In genomic region chr21:39204134-39204533, GRCh38 we compare ENCODE assay signal across 20 cellular contexts. TPM values are rescaled to one million over a fixed set of nuclear protein-coding genes. Genes with fewer than 3 reads are reported as not detected.
DNase-seq lines count a peak whose midpoint lies in the region; ATAC-seq and TF ChIP-seq lines count a peak whose summit lies in the region.
"Had no signal": no experiment of that assay in that cellular context is flagged by ENCODE, and none has a peak within 500 bp of the region (broad histone marks: within the 10 kb centered on the region; RNA-seq: fewer than 3 reads in every experiment).

No MANE protein-coding gene starts in this region.

- no peak overlapping the region for H3K4me3 Mint-ChIP-seq in effector memory CD8-positive, alpha-beta T cell
- H3K4me3 Mint-ChIP-seq: activated CD4-positive, alpha-beta T cell treated with anti-CD3 and anti-CD28 coated beads for 36 hours; stimulated activated naive CD8-positive, alpha-beta T cell treated with anti-CD3 and anti-CD28 coated beads, Interleukin-15, Interleukin-2, amounts not matched to agents 100 ng/mL and 50 ng/mL, for 24 hours had no signal

- H3K4me2 ChIP-seq in HCT116 (ENCODE audit: low read length) (no peak overlapping the region), osteoblast (ENCODE audit: insufficient read depth, low read length) (no peak overlapping the region)
- H3K4me2 ChIP-seq: BLaER1 had no signal

- intact Hi-C loops in HCT116 (cut with micrococcal nuclease) = no loop called here

- no peaks in the 10 kb centered on the region for H3K27me3 Mint-ChIP-seq in effector memory CD8-positive, alpha-beta T cell
- H3K27me3 Mint-ChIP-seq: activated CD4-positive, alpha-beta T cell treated with anti-CD3 and anti-CD28 coated beads for 36 hours; stimulated activated naive CD8-positive, alpha-beta T cell treated with anti-CD3 and anti-CD28 coated beads, Interleukin-15, Interleukin-2, amounts not matched to agents 100 ng/mL and 50 ng/mL, for 24 hours had no signal

- H3K27me3 ChIP-seq in BE2C = no peaks in the 10 kb centered on the region
- no peaks in the 10 kb centered on the region for H3K27me3 ChIP-seq in HCT116 (ENCODE audit: insufficient read depth, low read length)
- H3K27me3 ChIP-seq in osteoblast (ENCODE audit: insufficient read depth, low read length) = no peaks in the 10 kb centered on the region
- H3K27me3 ChIP-seq: BLaER1 had no signal

- peaks cover 72% of the 10 kb centered on the region for H3K36me3 ChIP-seq in BE2C
- peaks cover 38 to 50% of the 10 kb centered on the region in 2 experiments for H3K36me3 ChIP-seq in HCT116 (ENCODE audit: control insufficient read depth in 1 of 2, insufficient read depth in 2 of 2, low read length in 2 of 2)
- H3K36me3 ChIP-seq in osteoblast (ENCODE audit: insufficient read depth, low read length) = peaks cover 55% of the 10 kb centered on the region

- H3K4me1 ChIP-seq in BE2C (no peaks in the 10 kb centered on the region), HCT116 (ENCODE audit: control insufficient read depth in 1 of 2, insufficient read depth in 2 of 2, low read length in 2 of 2) (no peaks in the 10 kb centered on the region), osteoblast (ENCODE audit: insufficient read depth, low read length) (no peaks in the 10 kb centered on the region)
- H3K4me1 ChIP-seq: BLaER1 had no signal

- CTCF ChIA-PET in HCT116 (lab: Charles Lee) = no interaction called here

- H3K9me3 ChIP-seq in BE2C = no peaks in the 10 kb centered on the region
- H3K9me3 ChIP-seq in HCT116 (ENCODE audit: control insufficient read depth in 1 of 2, insufficient read depth in 1 of 2, low read depth in 1 of 2, low read length in 2 of 2) = no peaks in the 10 kb centered on the region
- H3K9me3 ChIP-seq in osteoblast (ENCODE audit: low read depth, low read length) = no peaks in the 10 kb centered on the region
- H3K9me3 ChIP-seq: BLaER1, mucosa of descending colon had no signal

- H3K4me3 ChIP-seq in BE2C (ENCODE audit: low read depth, low read length) (no peak overlapping the region), HCT116 (replicated peaks in 1 of 2; ENCODE audit: low read depth in 1 of 2, low read length in 2 of 2) (no peak overlapping the region), osteoblast (ENCODE audit: insufficient read depth, low read length) (no peak overlapping the region)
- H3K4me3 ChIP-seq: BLaER1, mucosa of descending colon had no signal

- H3K27ac Mint-ChIP-seq in effector memory CD8-positive, alpha-beta T cell = no peak overlapping the region
- H3K27ac Mint-ChIP-seq: activated CD4-positive, alpha-beta T cell treated with anti-CD3 and anti-CD28 coated beads for 36 hours; stimulated activated naive CD8-positive, alpha-beta T cell treated with anti-CD3 and anti-CD28 coated beads, Interleukin-15, Interleukin-2, amounts not matched to agents 100 ng/mL and 50 ng/mL, for 24 hours had no signal

- H3K4me1 Mint-ChIP-seq in effector memory CD8-positive, alpha-beta T cell (ENCODE audit: low read depth in 2 of 2) = peaks cover 0 to 12% of the 10 kb centered on the region in 2 donors

- H3K79me2 ChIP-seq in HCT116 (ENCODE audit: insufficient read depth, low read length) (no peaks in the 10 kb centered on the region), osteoblast (ENCODE audit: insufficient read depth, low read length) (no peaks in the 10 kb centered on the region)

- H3K9ac ChIP-seq in HCT116 (ENCODE audit: low read length) = no peak overlapping the region
- H3K9ac ChIP-seq: BLaER1 had no signal

- no peak for TF ChIP-seq RAD21 in HCT116 (IDR thresholded peaks at IDR 0.05; ENCODE audit: low read depth)

- RAD21 ChIA-PET in HCT116 (lab: Charles Lee; ENCODE audit: low non-redundant PET in 1 of 2, low total read pairs in 2 of 2, uncharacterized antibody in 2 of 2, unreplicated experiment in 2 of 2) = no interaction called here

- H3K36me3 Mint-ChIP-seq in effector memory CD8-positive, alpha-beta T cell (ENCODE audit: insufficient read depth) = peaks cover 73% of the 10 kb centered on the region

- H3K9me3 Mint-ChIP-seq in effector memory CD8-positive, alpha-beta T cell = no peaks in the 10 kb centered on the region
- H3K9me3 Mint-ChIP-seq: stimulated activated naive CD8-positive, alpha-beta T cell treated with anti-CD3 and anti-CD28 coated beads, Interleukin-15, Interleukin-2, amounts not matched to agents 100 ng/mL and 50 ng/mL, for 24 hours had no signal

- no TSS peak for BruUV-seq in HCT116 (replicated peaks; lab: Mats Ljungman, UMichigan)

- peak; percentile 31 for TF ChIP-seq CTCF in BE2C (IDR thresholded peaks at IDR 0.05; ENCODE audit: low read depth, low read length)
- TF ChIP-seq CTCF in HCT116 (IDR thresholded peaks at IDR 0.05 in 2 of 3, conservative IDR thresholded peaks at IDR 0.05 in 1 of 3; ENCODE audit: borderline replicate concordance in 1 of 3, insufficient read depth in 1 of 3, low read depth in 2 of 3, low read length in 2 of 3) = no peak; a peak in 1 of 6 replicates
- TF ChIP-seq CTCF in osteoblast (IDR thresholded peaks at IDR 0.05; ENCODE audit: extremely low read depth, low read depth, low read length) = peak; percentile 17

- H2AFZ ChIP-seq in HCT116 (ENCODE audit: low read depth, low read length, poor library complexity, severe bottlenecking) = no peak overlapping the region
- H2AFZ ChIP-seq in osteoblast (ENCODE audit: low read length) = no peak overlapping the region

- no peak for TF ChIP-seq POLR2A in HCT116 (IDR thresholded peaks at IDR 0.05; ENCODE audit: borderline replicate concordance, extremely low read depth, insufficient read depth, insufficient read length)

- ATAC-seq in HCT116 = peak; percentile 50; the same call in 1 of the 2 replicates
- peak; percentile 32 for ATAC-seq in effector memory CD8-positive, alpha-beta T cell (replicated peaks)
- ATAC-seq: activated CD4-positive, alpha-beta T cell treated with anti-CD3 and anti-CD28 coated beads for 36 hours; mucosa of descending colon had no signal

- DNase-seq in BE2C (no peak), HCT116 (ENCODE audit: low read depth, low spot score) (no peak), osteoblast (ENCODE audit: insufficient read length, low spot score, missing footprints) (no peak), T-helper 1 cell (no peak), CD1c-positive myeloid dendritic cell (ENCODE audit: extremely low spot score) (no peak), NCI-H128 (lab: John Stamatoyannopoulos, UW; ENCODE audit: unreplicated experiment) (no peak), medulla oblongata (ENCODE audit: extremely low spot score) (no peak)
- DNase-seq in effector memory CD8-positive, alpha-beta T cell = no peak
- DNase-seq: activated CD4-positive, alpha-beta T cell treated with anti-CD3 and anti-CD28 coated beads for 36 hours; activated CD8-positive, alpha-beta memory T cell treated with anti-CD3 and anti-CD28 coated beads, Interleukin-2, amount 50 U/mL, for 4 hours; activated effector memory CD4-positive, alpha-beta T cell treated with Interleukin-2 at 50 U/mL for 16 hours; DMS 273 treated with DMSO at 0.1 percent for 48 hours; effector memory CD4-positive, alpha-beta T cell; foreskin melanocyte; mucosa of descending colon; NCI-H1694; NCI-H226; stimulated activated CD4-positive, alpha-beta T cell treated with anti-CD3 and anti-CD28 coated beads, Interleukin-1b, Interleukin-23, amount 100 ng/mL, for 48 hours had no signal

- H3K27ac ChIP-seq in HCT116 (ENCODE audit: low read depth, low read length) (no peak overlapping the region), osteoblast (ENCODE audit: low read depth, low read length) (no peak overlapping the region)
- H3K27ac ChIP-seq: BLaER1 had no signal

- POLR2A ChIA-PET in HCT116 (lab: Charles Lee) = interaction anchor here (0.6 kb wide), 1 partner anchor 17 kb away, joined by 3 read pairs; no protein-coding TSS in a partner anchor

- no peaks in the 10 kb centered on the region for H3K9me2 ChIP-seq in HCT116 (ENCODE audit: insufficient read depth)

- H4K20me1 ChIP-seq in HCT116 (ENCODE audit: insufficient read depth) (no peaks in the 10 kb centered on the region), osteoblast (ENCODE audit: insufficient read depth, low read length) (no peaks in the 10 kb centered on the region)

TF ChIP-seq in HCT116, 20 proteins besides CTCF, POLR2A, EP300 and RAD21 (continues in another document):
- TF ChIP-seq REST (IDR thresholded peaks at IDR 0.05; ENCODE audit: low read depth) (no peak), ZNF274 (IDR thresholded peaks at IDR 0.05; ENCODE audit: low read depth, low read length) (no peak), EZH2 (IDR thresholded peaks at IDR 0.05) (no peak), SRF (IDR thresholded peaks at IDR 0.05; ENCODE audit: low read depth) (no peak), EZH2phosphoT487 (IDR thresholded peaks at IDR 0.05; ENCODE audit: borderline replicate concordance) (no peak), TCF7L2 (IDR thresholded peaks at IDR 0.05; ENCODE audit: borderline replicate concordance, extremely low read depth, insufficient read depth, insufficient read length) (no peak), ATF3 (IDR thresholded peaks at IDR 0.05) (no peak)

RNA-seq across cellular contexts. Expression of gene PSMG1, which starts 20.9 kb away (rescaled TPM):
- 49.4 TPM for polyA plus RNA-seq in BE2C (2012; ENCODE audit: insufficient read depth, insufficient read length, low read depth)
- total RNA-seq in HCT116 (2021; ENCODE audit: unreplicated experiment) (83.7 TPM), osteoblast (56.0 and 61.2 TPM in 2 replicates)
- polyA plus RNA-seq in HCT116 (2012) = 25.3 and 43.6 TPM in 2 replicates

Comparison
In these comparisons a context has a peak if more than half of its experiments do, and no peak if none do; other contexts are left out.
1. CTCF ChIP-seq: peak in BE2C (single experiment) and osteoblast (single experiment); none in HCT116 (0 of 3).